ENCODE assay signal across 8 cellular contexts in genomic region chr2:20650412-20650879, GRCh38. TPM values are rescaled to one million over a fixed set of nuclear protein-coding genes. Genes with fewer than 3 reads are reported as not detected.
DNase-seq lines count a peak whose midpoint lies in the region; ATAC-seq and TF ChIP-seq lines count a peak whose summit lies in the region.

No MANE protein-coding gene starts in this region.

- peak overlapping the region; percentile 96 for H3K4me3 Mint-ChIP-seq in dendritic cell treated with granulocyte-macrophage colony-stimulating factor and Interleukin-4, amounts not matched to agents 40 ng/mL and 50 ng/mL, for 4 days

- H3K9me3 ChIP-seq in left lung (no peaks in the 10 kb centered on the region), stomach (no peaks in the 10 kb centered on the region)

- TF ChIP-seq EP300 in stomach (IDR thresholded peaks at IDR 0.05) = no peak

- no peak for TF ChIP-seq POLR2A in stomach (IDR thresholded peaks at IDR 0.05)

- DNase-seq in ACHN (peak; percentile 52), RKO (ENCODE audit: low spot score) (peak; percentile 53), left lung (peak in 1 of 2 donors; percentile 80), stomach (no peak), NCI-H526 treated with DMSO at 0.1 percent for 48 hours (lab: John Stamatoyannopoulos, UW) (no peak)

- H3K4me1 ChIP-seq in left lung (peaks cover 18 to 36% of the 10 kb centered on the region in 2 donors), stomach (peaks cover 19 to 47% (median 39%) of the 10 kb centered on the region in 4 donors)

- peaks cover 44% of the 10 kb centered on the region for H3K36me3 Mint-ChIP-seq in dendritic cell treated with granulocyte-macrophage colony-stimulating factor and Interleukin-4, amounts not matched to agents 40 ng/mL and 50 ng/mL, for 4 days (ENCODE audit: low read depth)

- peaks cover 0 to 16% of the 10 kb centered on the region in 2 donors for H3K36me3 ChIP-seq in left lung
- peaks cover under 1 to 18% (median 12%) of the 10 kb centered on the region in 4 donors for H3K36me3 ChIP-seq in stomach

- ATAC-seq in HG03103 (IDR thresholded peaks at IDR 0.05; ENCODE audit: low read depth, unreplicated experiment) (peak; percentile 12), left lung (peak; percentile 18)

- H3K4me1 Mint-ChIP-seq in dendritic cell treated with granulocyte-macrophage colony-stimulating factor and Interleukin-4, amounts not matched to agents 40 ng/mL and 50 ng/mL, for 4 days (ENCODE audit: low read depth) = peaks cover 36% of the 10 kb centered on the region

- H3K9me3 Mint-ChIP-seq in dendritic cell treated with granulocyte-macrophage colony-stimulating factor and Interleukin-4, amounts not matched to agents 40 ng/mL and 50 ng/mL, for 4 days = no peaks in the 10 kb centered on the region

- peak overlapping the region; percentile 90 for H3K27ac Mint-ChIP-seq in dendritic cell treated with granulocyte-macrophage colony-stimulating factor and Interleukin-4, amounts not matched to agents 40 ng/mL and 50 ng/mL, for 4 days

- in situ Hi-C loops in ACHN (cut with HindIII; ENCODE audit: low pct_ligation_motif_present, low pct_unique_long_range_greater_than_20kb, low sequenced_read_pairs) = no loop called here

- H3K27me3 ChIP-seq in left lung (no peaks in the 10 kb centered on the region), stomach (no peaks in the 10 kb centered on the region)

- H3K27ac ChIP-seq in left lung = peak overlapping the region; percentile 90 to 96
- peak overlapping the region; percentile 87 to 98 (median 94) for H3K27ac ChIP-seq in stomach

- TF ChIP-seq CTCF in GM12875 (IDR thresholded peaks at IDR 0.05; ENCODE audit: borderline replicate concordance, insufficient read depth, low read depth, low read length) (no peak), left lung (IDR thresholded peaks at IDR 0.05) (no peak), stomach (IDR thresholded peaks at IDR 0.05) (no peak)

- peaks cover 3% of the 10 kb centered on the region for H3K27me3 Mint-ChIP-seq in dendritic cell treated with granulocyte-macrophage colony-stimulating factor and Interleukin-4, amounts not matched to agents 40 ng/mL and 50 ng/mL, for 4 days

- H3K4me3 ChIP-seq in GM12875 (ENCODE audit: low read depth, low read length) (peak overlapping the region; percentile 70), left lung (peak overlapping the region; percentile 90 to 94), stomach (peak overlapping the region; percentile 62 to 91 (median 86))

- WGBS in stomach, 5 donors = 3 to 10% (median 5%) methylated on average over 14 to 18 of the region's 18 CpGs

- intact Hi-C loops in dendritic cell treated with granulocyte-macrophage colony-stimulating factor and Interleukin-4, amounts not matched to agents 40 ng/mL and 50 ng/mL, for 4 days (cut with micrococcal nuclease) = loop anchor here (2.0 kb wide), 2 partner anchors 32 to 204 kb away; partner anchors contain the start of gene RHOB
- intact Hi-C loops in left lung (cut with DNase I) = no loop called here
- intact Hi-C loops in stomach (cut with DNase I; ENCODE audit: low total_unique reads) = no loop called here

RNA-seq across cellular contexts. Expression of gene HS1BP3, which starts 0.5 kb away (rescaled TPM):
- total RNA-seq in left lung (10 to 100 TPM; 36.1 to 39.7 TPM), stomach (100 to 1,000 TPM in 1 of 5 donors, 10 to 100 TPM in 4; 13.8 to 105 (median 22.5) TPM)
- polyA plus RNA-seq in stomach = 10 to 100 TPM; 20.6 to 25.2 (median 24.1) TPM

RNA-seq across cellular contexts. Expression of gene GDF7, which starts 16.5 kb away (rescaled TPM):
- total RNA-seq in left lung (under 1 TPM; 0.15 to 0.37 TPM), stomach (1 to 10 TPM in 1 of 5 donors, under 1 TPM in 2, not detected in 2; 0.37 to 1.3 (median 0.45) TPM)
- under 1 TPM in 2 of 3 donors, not detected in 1; 0.10 to 0.12 TPM for polyA plus RNA-seq in stomach

Comparison
In these comparisons a context has a peak if more than half of its experiments do, and no peak if none do; other contexts are left out.
1. DNase-seq: peak in ACHN (single experiment) and RKO (single experiment); none in stomach (single experiment) and NCI-H526 treated with DMSO at 0.1 percent for 48 hours (single experiment).
2. Peak in every context shown above with its lines, with median percentiles within 50 percentile points of each other: H3K4me3 ChIP-seq.